ENCODE assay signal across 8 cellular contexts in genomic region chrX:110316351-110317078, GRCh38. TPM values are rescaled to one million over a fixed set of nuclear protein-coding genes. Genes with fewer than 3 reads are reported as not detected.
DNase-seq lines count a peak whose midpoint lies in the region.

No MANE protein-coding gene starts in this region.

- peak overlapping the region; percentile 80 for H3K27ac Mint-ChIP-seq in activated naive CD4-positive, alpha-beta T cell treated with anti-CD3 and anti-CD28 coated beads for 36 hours
- peak overlapping the region; percentile 85 for H3K27ac Mint-ChIP-seq in T-helper 2 cell treated with Interferon-gamma antibody and Interleukin-4, amounts not matched to agents 5 μg/mL and 100 μg/mL, for 36 hours

- no peaks in the 10 kb centered on the region for H3K36me3 ChIP-seq in skeletal muscle satellite cell (ENCODE audit: insufficient read depth, low read length)

- no peaks in the 10 kb centered on the region for H3K27me3 ChIP-seq in skeletal muscle satellite cell (ENCODE audit: control insufficient read depth, insufficient read depth, low read length)

- no peaks in the 10 kb centered on the region for H3K9me3 Mint-ChIP-seq in activated naive CD4-positive, alpha-beta T cell treated with anti-CD3 and anti-CD28 coated beads for 36 hours
- H3K9me3 Mint-ChIP-seq in T-helper 2 cell treated with Interferon-gamma antibody and Interleukin-4, amounts not matched to agents 5 μg/mL and 100 μg/mL, for 36 hours: no peaks in the 10 kb centered on the region

- intact Hi-C loops in activated naive CD4-positive, alpha-beta T cell treated with anti-CD3 and anti-CD28 coated beads for 36 hours (cut with micrococcal nuclease): loop anchor here (2.0 to 10.0 kb wide), 4 partner anchors 92 to 472 kb away; partner anchors contain the start of gene TMEM164

- H3K9me3 ChIP-seq in skeletal muscle satellite cell (replicated peaks; ENCODE audit: low read length): no peaks in the 10 kb centered on the region

- H3K4me3 ChIP-seq in skeletal muscle satellite cell (ENCODE audit: low read length): peak overlapping the region; percentile 86

- peaks cover 1% of the 10 kb centered on the region for H3K36me3 Mint-ChIP-seq in activated naive CD4-positive, alpha-beta T cell treated with anti-CD3 and anti-CD28 coated beads for 36 hours (ENCODE audit: low read depth)
- no peaks in the 10 kb centered on the region for H3K36me3 Mint-ChIP-seq in T-helper 2 cell treated with Interferon-gamma antibody and Interleukin-4, amounts not matched to agents 5 μg/mL and 100 μg/mL, for 36 hours (ENCODE audit: low read depth)

- no peak for DNase-seq in activated naive CD4-positive, alpha-beta T cell treated with anti-CD3 and anti-CD28 coated beads for 36 hours
- no peak for DNase-seq in activated naive CD4-positive, alpha-beta T cell treated with Interleukin-2 at 50 U/mL for 16 hours
- no peak for DNase-seq in T-helper 2 cell treated with Interferon-gamma antibody and Interleukin-4, amounts not matched to agents 5 μg/mL and 100 μg/mL, for 36 hours (ENCODE audit: low spot score)
- peak; percentile 3 for DNase-seq in foreskin melanocyte
- DNase-seq in NCI-H2081 (lab: John Stamatoyannopoulos, UW): no peak
- no peak for DNase-seq in mucosa of gallbladder (ENCODE audit: low spot score)
- DNase-seq in HuH-7 (ENCODE audit: low spot score): no peak

- H3K4me1 ChIP-seq in skeletal muscle satellite cell (ENCODE audit: control insufficient read depth, insufficient read depth, low read length): peaks cover 4% of the 10 kb centered on the region

- H3K4me3 Mint-ChIP-seq in activated naive CD4-positive, alpha-beta T cell treated with anti-CD3 and anti-CD28 coated beads for 36 hours: peak overlapping the region; percentile 91
- H3K4me3 Mint-ChIP-seq in T-helper 2 cell treated with Interferon-gamma antibody and Interleukin-4, amounts not matched to agents 5 μg/mL and 100 μg/mL, for 36 hours: peak overlapping the region; percentile 88

- no peaks in the 10 kb centered on the region for H3K27me3 Mint-ChIP-seq in activated naive CD4-positive, alpha-beta T cell treated with anti-CD3 and anti-CD28 coated beads for 36 hours (ENCODE audit: low read depth)
- peaks cover 3% of the 10 kb centered on the region for H3K27me3 Mint-ChIP-seq in T-helper 2 cell treated with Interferon-gamma antibody and Interleukin-4, amounts not matched to agents 5 μg/mL and 100 μg/mL, for 36 hours (ENCODE audit: low read depth)

- peak overlapping the region; percentile 94 for H3K4me2 ChIP-seq in skeletal muscle satellite cell (ENCODE audit: low read length)

- CTCF ChIA-PET in activated naive CD4-positive, alpha-beta T cell treated with anti-CD3 and anti-CD28 coated beads for 36 hours (lab: Charles Lee): interaction anchor here (0.7 kb wide), 2 partner anchors 156 to 603 kb away, joined by 3 to 5 read pairs; no protein-coding TSS in a partner anchor

- H3K4me1 Mint-ChIP-seq in activated naive CD4-positive, alpha-beta T cell treated with anti-CD3 and anti-CD28 coated beads for 36 hours (ENCODE audit: low read depth): peaks cover 33% of the 10 kb centered on the region
- H3K4me1 Mint-ChIP-seq in T-helper 2 cell treated with Interferon-gamma antibody and Interleukin-4, amounts not matched to agents 5 μg/mL and 100 μg/mL, for 36 hours (ENCODE audit: low read depth): peaks cover 17% of the 10 kb centered on the region

- peak overlapping the region; percentile 93 for H3K9ac ChIP-seq in skeletal muscle satellite cell (ENCODE audit: low read depth, low read length)

RNA-seq across cellular contexts. Expression of gene AMMECR1, which starts 1.4 kb away (rescaled TPM):
- total RNA-seq in activated naive CD4-positive, alpha-beta T cell treated with anti-CD3 and anti-CD28 coated beads for 36 hours: 1 to 10 TPM; 3.7 to 4.1 TPM
- 14.4 and 19.3 TPM in 2 replicates for total RNA-seq in skeletal muscle satellite cell (2012; rRNA removed)
- 5.7 TPM for total RNA-seq in mucosa of gallbladder

RNA-seq across cellular contexts. Expression of gene RTL9, which starts 42.1 kb away (rescaled TPM):
- not detected for total RNA-seq in activated naive CD4-positive, alpha-beta T cell treated with anti-CD3 and anti-CD28 coated beads for 36 hours
- 0.25 and 0.44 TPM in 2 replicates for total RNA-seq in skeletal muscle satellite cell (2012; rRNA removed)
- total RNA-seq in mucosa of gallbladder: 0.17 TPM
